ENCODE assay signal across 3 cellular contexts in genomic region chr11:68628837-68629236, GRCh38. TPM values are rescaled to one million over a fixed set of nuclear protein-coding genes. Genes with fewer than 3 reads are reported as not detected.
"Had no signal": no experiment of that assay in that cellular context is flagged by ENCODE, and none has a peak within 500 bp of the region (broad histone marks: within the 10 kb centered on the region; RNA-seq: fewer than 3 reads in every experiment).

No MANE protein-coding gene starts in this region.

RNA-seq across cellular contexts. Expression of gene GAL, which starts 55.5 kb away (rescaled TPM):
- total RNA-seq: LHCN-M2, M059J, MCF 10A had no signal
